In the genomic region with DNA sequence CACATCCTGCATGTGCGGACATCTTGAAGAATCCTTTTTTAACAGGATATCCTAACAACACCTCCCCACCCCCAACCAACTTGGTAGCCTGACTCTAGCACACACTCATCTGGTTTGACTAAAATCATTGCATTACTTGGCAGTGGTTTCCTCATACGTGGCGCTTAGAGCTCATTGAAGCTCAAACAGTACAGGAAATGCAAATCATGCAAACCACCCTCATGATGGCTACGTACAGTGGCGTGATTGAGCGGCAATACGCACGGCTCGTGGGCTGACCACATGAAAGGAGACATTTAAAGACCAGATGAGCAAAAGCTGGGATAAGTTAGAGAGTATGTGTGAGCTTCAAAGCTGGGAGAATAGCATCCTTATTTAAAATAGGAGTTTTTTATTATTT, we compare ENCODE assay signal across 8 cellular contexts.
A peak's percentile ranks its signal among the peaks of the same experiment; 100 is the strongest.
DNase-seq lines count a peak whose midpoint lies in the region; ATAC-seq and TF ChIP-seq lines count a peak whose summit lies in the region.

No MANE protein-coding gene starts in this region.

- H3K4me3 ChIP-seq in cardiac fibroblast (replicated peaks in 1 of 2; ENCODE audit: low read depth in 2 of 2, low read length in 2 of 2) (no peak overlapping the region), MM.1S (ENCODE audit: low read length) (no peak overlapping the region)

- no peaks in the 10 kb centered on the region for H3K79me2 ChIP-seq in MM.1S (ENCODE audit: low read length)

- no peaks in the 10 kb centered on the region for H3K36me3 ChIP-seq in MM.1S (replicated peaks; ENCODE audit: insufficient read depth, low read length)

- H3K4me1 ChIP-seq in MM.1S (ENCODE audit: low read length) = no peaks in the 10 kb centered on the region

- H4K20me1 ChIP-seq in MM.1S (ENCODE audit: insufficient read depth, low read length) = no peaks in the 10 kb centered on the region

- H3K9ac ChIP-seq in MM.1S (ENCODE audit: low read length) = no peak overlapping the region

- ATAC-seq in GM18505 (IDR thresholded peaks at IDR 0.05; ENCODE audit: unreplicated experiment) = peak; percentile 94
- ATAC-seq in HG02852 (IDR thresholded peaks at IDR 0.05; ENCODE audit: unreplicated experiment) = peak; percentile 99

- H3K27ac ChIP-seq in MM.1S (ENCODE audit: low read length) = no peak overlapping the region

- no peaks in the 10 kb centered on the region for H3F3A ChIP-seq in MM.1S (ENCODE audit: insufficient read depth, low read length)

- TF ChIP-seq CTCF in cardiac fibroblast (IDR thresholded peaks at IDR 0.05; ENCODE audit: low read depth, low read length) = no peak
- no peak for TF ChIP-seq CTCF in MM.1S (IDR thresholded peaks at IDR 0.05; ENCODE audit: low read length)

- H3K9me2 ChIP-seq in MM.1S (replicated peaks; ENCODE audit: insufficient read depth, low read length) = no peaks in the 10 kb centered on the region

- H3K9me3 ChIP-seq in MM.1S (replicated peaks; ENCODE audit: insufficient read depth, low read length) = no peaks in the 10 kb centered on the region

- H3K4me2 ChIP-seq in MM.1S (ENCODE audit: low read depth, low read length) = no peak overlapping the region

- no peaks in the 10 kb centered on the region for H3K27me3 ChIP-seq in MM.1S (replicated peaks; ENCODE audit: insufficient read depth, low read length)

- DNase-seq in T-helper 22 cell (ENCODE audit: low read depth) (peak; percentile 63), cardiac fibroblast (ENCODE audit: low read depth in 2 of 2) (peak; percentile 29 to 61), NCI-H2227 treated with DMSO at 0.1 percent for 48 hours (lab: John Stamatoyannopoulos, UW) (no peak), MM.1S (no peak), NCI-H2196 (lab: John Stamatoyannopoulos, UW; ENCODE audit: unreplicated experiment) (no peak)
- DNase-seq in stimulated activated CD8-positive, alpha-beta memory T cell treated with anti-CD3 and anti-CD28 coated beads, Interleukin-15, amount 100 ng/mL, for 4 hours (ENCODE audit: low read depth in 2 of 2) = peak; percentile 55 to 73

- TF ChIP-seq POLR2A in GM18505 (IDR thresholded peaks at IDR 0.05; ENCODE audit: borderline replicate concordance, extremely low read depth, insufficient read depth, insufficient read length) = no peak

- H2AFZ ChIP-seq in MM.1S (ENCODE audit: low read length) = no peak overlapping the region

Comparison
In these comparisons a context has a peak if more than half of its experiments do, and no peak if none do; other contexts are left out.
1. DNase-seq: peak in T-helper 22 cell (single experiment), cardiac fibroblast (2 of 2) and stimulated activated CD8-positive, alpha-beta memory T cell treated with anti-CD3 and anti-CD28 coated beads, Interleukin-15, amount 100 ng/mL, for 4 hours (2 of 2); none in NCI-H2227 treated with DMSO at 0.1 percent for 48 hours (single experiment), MM.1S (single experiment) and NCI-H2196 (single experiment).